In genomic region chr15:83446904-83447708, GRCh38 we compare ENCODE assay signal across 8 cellular contexts.
DNase-seq lines count a peak whose midpoint lies in the region; ATAC-seq lines count a peak whose summit lies in the region.

A gene with protein sequence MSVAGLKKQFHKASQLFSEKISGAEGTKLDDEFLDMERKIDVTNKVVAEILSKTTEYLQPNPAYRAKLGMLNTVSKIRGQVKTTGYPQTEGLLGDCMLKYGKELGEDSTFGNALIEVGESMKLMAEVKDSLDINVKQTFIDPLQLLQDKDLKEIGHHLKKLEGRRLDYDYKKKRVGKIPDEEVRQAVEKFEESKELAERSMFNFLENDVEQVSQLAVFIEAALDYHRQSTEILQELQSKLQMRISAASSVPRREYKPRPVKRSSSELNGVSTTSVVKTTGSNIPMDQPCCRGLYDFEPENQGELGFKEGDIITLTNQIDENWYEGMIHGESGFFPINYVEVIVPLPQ (plus strand): TSS chr15:83447341. CDS start chr15:83447534, 193 bp downstream.

- ATAC-seq in GM18498 (IDR thresholded peaks at IDR 0.05; ENCODE audit: unreplicated experiment) = peak; percentile 48
- no peak for ATAC-seq in GM19463 (IDR thresholded peaks at IDR 0.05; ENCODE audit: unreplicated experiment)

- DNase-seq in NCI-H1105 treated with DMSO at 0.1 percent for 48 hours (lab: John Stamatoyannopoulos, UW) (peak; percentile 18), epidermal melanocyte (ENCODE audit: insufficient read length, low spot score) (peak; percentile 34), medulla oblongata (ENCODE audit: extremely low spot score) (peak; percentile 89), AML-193 (lab: John Stamatoyannopoulos, UW) (no peak)
- DNase-seq in activated CD8-positive, alpha-beta memory T cell treated with anti-CD3 and anti-CD28 coated beads, Interleukin-2, amount 50 U/mL, for 24 hours (ENCODE audit: extremely low read depth) = peak; percentile 10
- peak in 2 of 3 experiments; percentile 22 to 60 for DNase-seq in stimulated activated CD4-positive, alpha-beta T cell treated with anti-CD3 and anti-CD28 coated beads, TNF-alpha, amount 100 ng/mL, for 24 hours (ENCODE audit: low read depth in 3 of 3)

Comparison
In these comparisons a context has a peak if more than half of its experiments do, and no peak if none do; other contexts are left out.
1. DNase-seq: peak in NCI-H1105 treated with DMSO at 0.1 percent for 48 hours (single experiment), activated CD8-positive, alpha-beta memory T cell treated with anti-CD3 and anti-CD28 coated beads, Interleukin-2, amount 50 U/mL, for 24 hours (single experiment), epidermal melanocyte (single experiment), medulla oblongata (single experiment) and stimulated activated CD4-positive, alpha-beta T cell treated with anti-CD3 and anti-CD28 coated beads, TNF-alpha, amount 100 ng/mL, for 24 hours (2 of 3); none in AML-193 (0 of 2).